9 cellular contexts compared by ENCODE assay signal in genomic region chr17:63434951-63435571, GRCh38. TPM values are rescaled to one million over a fixed set of nuclear protein-coding genes. Genes with fewer than 3 reads are reported as not detected.
A peak's percentile ranks its signal among the peaks of the same experiment; 100 is the strongest.
DNase-seq lines count a peak whose midpoint lies in the region; ATAC-seq and TF ChIP-seq lines count a peak whose summit lies in the region.
"Had no signal": no experiment of that assay in that cellular context is flagged by ENCODE, and none has a peak within 500 bp of the region (broad histone marks: within the 10 kb centered on the region; RNA-seq: fewer than 3 reads in every experiment).

No MANE protein-coding gene starts in this region.

- H3K27ac Mint-ChIP-seq in activated CD4-positive, alpha-beta memory T cell treated with anti-CD3 and anti-CD28 coated beads, Interleukin-2, amount 10 ng/mL, durations not matched to agents 7 days and 5 days = peak overlapping the region; percentile 84

- TF ChIP-seq RAD21 in Ishikawa (IDR thresholded peaks at IDR 0.05; ENCODE audit: low read depth) = no peak

- no peaks in the 10 kb centered on the region for H3K36me3 ChIP-seq in prostate gland
- H3K36me3 ChIP-seq: HAP-1 had no signal

- no peak for TF ChIP-seq POLR2A in prostate gland (IDR thresholded peaks at IDR 0.05)

- peak overlapping the region; percentile 72 to 90 for H3K27ac ChIP-seq in prostate gland

- intact Hi-C loops in prostate gland (cut with DNase I) = no loop called here

- H3K9me3 Mint-ChIP-seq in activated CD4-positive, alpha-beta memory T cell treated with anti-CD3 and anti-CD28 coated beads, Interleukin-2, amount 10 ng/mL, durations not matched to agents 7 days and 5 days = no peaks in the 10 kb centered on the region

- TF ChIP-seq EP300 in Ishikawa (IDR thresholded peaks at IDR 0.05; ENCODE audit: borderline replicate concordance) = no peak

- H3K4me1 Mint-ChIP-seq in activated CD4-positive, alpha-beta memory T cell treated with anti-CD3 and anti-CD28 coated beads, Interleukin-2, amount 10 ng/mL, durations not matched to agents 7 days and 5 days = peaks cover 68% of the 10 kb centered on the region

- peak; percentile 20 for TF ChIP-seq CTCF in foreskin fibroblast (IDR thresholded peaks at IDR 0.05; ENCODE audit: low read depth, low read length)
- TF ChIP-seq CTCF in prostate gland (IDR thresholded peaks at IDR 0.05) = no peak

- H3K4me3 ChIP-seq in foreskin fibroblast (ENCODE audit: low read depth in 1 of 2, low read length in 2 of 2) (no peak overlapping the region), prostate gland (no peak overlapping the region)
- H3K4me3 ChIP-seq: HAP-1 had no signal

- ATAC-seq in HG02588 (IDR thresholded peaks at IDR 0.05; ENCODE audit: unreplicated experiment) = no peak
- no peak for ATAC-seq in GM21423 (IDR thresholded peaks at IDR 0.05; ENCODE audit: unreplicated experiment)

- no peaks in the 10 kb centered on the region for H3K9me3 ChIP-seq in prostate gland
- H3K9me3 ChIP-seq: HAP-1 had no signal

- H3K27me3 Mint-ChIP-seq in activated CD4-positive, alpha-beta memory T cell treated with anti-CD3 and anti-CD28 coated beads, Interleukin-2, amount 10 ng/mL, durations not matched to agents 7 days and 5 days = no peaks in the 10 kb centered on the region

- peak overlapping the region; percentile 44 for H3K4me3 Mint-ChIP-seq in activated CD4-positive, alpha-beta memory T cell treated with anti-CD3 and anti-CD28 coated beads, Interleukin-2, amount 10 ng/mL, durations not matched to agents 7 days and 5 days

- no peaks in the 10 kb centered on the region for H3K27me3 ChIP-seq in prostate gland (replicated peaks; ENCODE audit: insufficient read depth)

- peaks cover 14% of the 10 kb centered on the region for H3K36me3 Mint-ChIP-seq in activated CD4-positive, alpha-beta memory T cell treated with anti-CD3 and anti-CD28 coated beads, Interleukin-2, amount 10 ng/mL, durations not matched to agents 7 days and 5 days (ENCODE audit: low read depth)

- POLR2A ChIA-PET in activated CD4-positive, alpha-beta memory T cell treated with anti-CD3 and anti-CD28 coated beads, Interleukin-2, amount 10 ng/mL, durations not matched to agents 7 days and 5 days (lab: Charles Lee) = interaction anchor here (1.0 to 3.1 kb wide), 7 partner anchors 8 to 186 kb away, joined by 3 to 30 read pairs (median 5); partner anchors contain the start of genes CYB561, MAP3K3 and TACO1

- peak; percentile 62 to 72 for DNase-seq in AML-193 (lab: John Stamatoyannopoulos, UW)
- peak; percentile 82 for DNase-seq in activated CD4-positive, alpha-beta memory T cell treated with anti-CD3 and anti-CD28 coated beads, Interleukin-2, amount 10 ng/mL, durations not matched to agents 7 days and 5 days
- peak; percentile 43 to 69 for DNase-seq in foreskin fibroblast
- peak; percentile 91 for DNase-seq in prostate gland (ENCODE audit: low spot score)
- DNase-seq in NOMO-1 treated with dmso at 0.1 percent for 144 hours (lab: John Stamatoyannopoulos, UW; ENCODE audit: unreplicated experiment) = no peak

- peaks cover 45% of the 10 kb centered on the region for H3K4me1 ChIP-seq in prostate gland (replicated peaks)
- H3K4me1 ChIP-seq: HAP-1 had no signal

- 40% methylated on average over 24 of the region's 25 CpGs for WGBS in prostate gland

- CTCF ChIA-PET in activated CD4-positive, alpha-beta memory T cell treated with anti-CD3 and anti-CD28 coated beads, Interleukin-2, amount 10 ng/mL, durations not matched to agents 7 days and 5 days (lab: Charles Lee) = interaction anchor here (0.7 to 3.5 kb wide), 15 partner anchors 8 to 275 kb away, joined by 3 to 33 read pairs (median 6); partner anchors contain the start of genes CYB561 and MAP3K3

TF ChIP-seq in Ishikawa, 13 proteins besides CTCF, POLR2A, EP300 and RAD21:
- TF ChIP-seq MAX (IDR thresholded peaks at IDR 0.05) (peak; percentile 44; the same call in 1 of the 2 replicates), NFIC (IDR thresholded peaks at IDR 0.05) (peak; percentile 84), TEAD4 (IDR thresholded peaks at IDR 0.05) (no peak)

RNA-seq across cellular contexts. Expression of gene CYB561, which starts 11.0 kb away (rescaled TPM):
- total RNA-seq in activated CD4-positive, alpha-beta memory T cell treated with anti-CD3 and anti-CD28 coated beads, Interleukin-2, amount 10 ng/mL, durations not matched to agents 7 days and 5 days = 10 to 100 TPM; 28.9 to 30.3 TPM
- 100 to 1,000 TPM in 1 of 2 donors, 10 to 100 TPM in 1; 76.9 to 170 TPM for total RNA-seq in prostate gland

RNA-seq across cellular contexts. Expression of gene ACE, which starts 41.8 kb away (rescaled TPM):
- 10 to 100 TPM; 10.6 to 12.2 TPM for total RNA-seq in activated CD4-positive, alpha-beta memory T cell treated with anti-CD3 and anti-CD28 coated beads, Interleukin-2, amount 10 ng/mL, durations not matched to agents 7 days and 5 days
- total RNA-seq in prostate gland = 10 to 100 TPM; 42.8 to 54.6 TPM
